ENCODE assay signal across 10 cellular contexts in genomic region chr2:186484062-186484735, GRCh38. TPM values are rescaled to one million over a fixed set of nuclear protein-coding genes. Genes with fewer than 3 reads are reported as not detected.
A peak's percentile ranks its signal among the peaks of the same experiment; 100 is the strongest.
DNase-seq lines count a peak whose midpoint lies in the region; ATAC-seq and TF ChIP-seq lines count a peak whose summit lies in the region.
"Had no signal": no experiment of that assay in that cellular context is flagged by ENCODE, and none has a peak within 500 bp of the region (broad histone marks: within the 10 kb centered on the region; RNA-seq: fewer than 3 reads in every experiment).

No MANE protein-coding gene starts in this region.

- no peaks in the 10 kb centered on the region for H3F3A ChIP-seq in GM23248 (ENCODE audit: insufficient read depth)

- intact Hi-C loops in CD14-positive monocyte (cut with micrococcal nuclease) (loop anchor here in 1 of 2 donors (10.0 kb wide), 1 partner anchor 101 kb away; no protein-coding TSS in a partner anchor), left colon (cut with DNase I, micrococcal nuclease) (no loop called here)

- peak overlapping the region in 1 of 2 donors; percentile 83 for H3K4me3 Mint-ChIP-seq in CD14-positive monocyte

- H3K79me2 ChIP-seq in GM23248 (ENCODE audit: insufficient read depth) = peaks cover 48% of the 10 kb centered on the region

- no peaks in the 10 kb centered on the region for H3K27me3 ChIP-seq in GM23248 (replicated peaks; ENCODE audit: insufficient read depth)
- H3K27me3 ChIP-seq: dorsolateral prefrontal cortex had no signal

- H3K4me1 ChIP-seq in GM23248 (ENCODE audit: insufficient read depth) = peaks cover 17% of the 10 kb centered on the region

- DNase-seq in CD14-positive monocyte (ENCODE audit: low spot score) = no peak
- DNase-seq in GM23248 = no peak
- no peak for DNase-seq in SK-N-MC (ENCODE audit: low read depth, low spot score)
- no peak for DNase-seq in left colon
- DNase-seq in HUDEP-2 (lab: John Stamatoyannopoulos, UW; ENCODE audit: unreplicated experiment in 76 of 76) = no peak
- no peak for DNase-seq in NCI-H2171 (lab: John Stamatoyannopoulos, UW)
- DNase-seq in NCI-H82 (lab: John Stamatoyannopoulos, UW) = no peak
- no peak for DNase-seq in NCI-H187 treated with DMSO at 0.1 percent for 48 hours (lab: John Stamatoyannopoulos, UW)
- DNase-seq: dorsolateral prefrontal cortex had no signal

- peaks cover 5% of the 10 kb centered on the region; the same call in 1 of the 2 replicates for H4K20me1 ChIP-seq in GM23248 (ENCODE audit: insufficient read depth)

- no peak overlapping the region for H3K9ac ChIP-seq in GM23248
- H3K9ac ChIP-seq in SK-N-MC (ENCODE audit: insufficient read length) = no peak overlapping the region

- in situ Hi-C loops in GM23248 (cut with MboI) = no loop called here

- no peak overlapping the region for H3K4me2 ChIP-seq in GM23248 (ENCODE audit: unreplicated experiment)

- H3K27ac Mint-ChIP-seq in CD14-positive monocyte = peak overlapping the region in 6 of 7 donors; percentile 5 to 85 (median 48)

- H3K27ac ChIP-seq in GM23248 (no peak overlapping the region), SK-N-MC (no peak overlapping the region)
- H3K27ac ChIP-seq: thoracic aorta had no signal

- H3K4me1 Mint-ChIP-seq in CD14-positive monocyte = peaks cover 29% of the 10 kb centered on the region

- no peak overlapping the region for H3K4me3 ChIP-seq in GM23248
- H3K4me3 ChIP-seq in SK-N-MC = peak overlapping the region; percentile 99

- ATAC-seq in left colon = peak; percentile 58

- no peaks in the 10 kb centered on the region for H3K9me2 ChIP-seq in GM23248 (ENCODE audit: insufficient read depth)

- H3K36me3 Mint-ChIP-seq in CD14-positive monocyte = peaks cover 3 to 6% of the 10 kb centered on the region in 2 donors

- TF ChIP-seq CTCF in CD14-positive monocyte (IDR thresholded peaks at IDR 0.05) = no peak

- WGBS in GM23248 (ENCODE audit: low coverage in 1 of 2, low lambda C conversion rate in 2 of 2, missing lambda C conversion rate in 2 of 2), 2 experiments = 87 to 91% methylated on average over 6 of the region's 6 CpGs

- H3K9me3 Mint-ChIP-seq in CD14-positive monocyte = no peaks in the 10 kb centered on the region

- peaks cover 0 to 3% (median 0%) of the 10 kb centered on the region in 3 donors for H3K27me3 Mint-ChIP-seq in CD14-positive monocyte (ENCODE audit: low read depth in 3 of 3)

- H3K36me3 ChIP-seq in GM23248 (ENCODE audit: low read depth) (no peaks in the 10 kb centered on the region), SK-N-MC (ENCODE audit: insufficient read depth, low read length) (peaks cover 10% of the 10 kb centered on the region)
- H3K36me3 ChIP-seq: thoracic aorta had no signal

- no peaks in the 10 kb centered on the region for H3K9me3 ChIP-seq in GM23248 (ENCODE audit: low read depth)
- H3K9me3 ChIP-seq in SK-N-MC (ENCODE audit: low read depth, low read length) = no peaks in the 10 kb centered on the region
- H3K9me3 ChIP-seq: thoracic aorta had no signal

- peak overlapping the region; percentile 93; the same call in 1 of the 2 replicates for H2AFZ ChIP-seq in GM23248

RNA-seq across cellular contexts. Expression of gene ZC3H15, which starts 1.9 kb away (rescaled TPM):
- 10 to 100 TPM; 40.6 to 52.8 TPM for polyA plus RNA-seq in CD14-positive monocyte
- 43.8 and 98.0 TPM in 2 replicates for total RNA-seq in GM23248 (2014; rRNA removed; shearing (Covaris generic))
- polyA plus RNA-seq in GM23248 (2016; fragmentation: Nextera tagmentation; extraction: Ambion mirVana) = 88.7 and 103 TPM in 2 replicates
- 10 to 100 TPM; 46.6 to 48.5 TPM for total RNA-seq in left colon
